In the genomic region with DNA sequence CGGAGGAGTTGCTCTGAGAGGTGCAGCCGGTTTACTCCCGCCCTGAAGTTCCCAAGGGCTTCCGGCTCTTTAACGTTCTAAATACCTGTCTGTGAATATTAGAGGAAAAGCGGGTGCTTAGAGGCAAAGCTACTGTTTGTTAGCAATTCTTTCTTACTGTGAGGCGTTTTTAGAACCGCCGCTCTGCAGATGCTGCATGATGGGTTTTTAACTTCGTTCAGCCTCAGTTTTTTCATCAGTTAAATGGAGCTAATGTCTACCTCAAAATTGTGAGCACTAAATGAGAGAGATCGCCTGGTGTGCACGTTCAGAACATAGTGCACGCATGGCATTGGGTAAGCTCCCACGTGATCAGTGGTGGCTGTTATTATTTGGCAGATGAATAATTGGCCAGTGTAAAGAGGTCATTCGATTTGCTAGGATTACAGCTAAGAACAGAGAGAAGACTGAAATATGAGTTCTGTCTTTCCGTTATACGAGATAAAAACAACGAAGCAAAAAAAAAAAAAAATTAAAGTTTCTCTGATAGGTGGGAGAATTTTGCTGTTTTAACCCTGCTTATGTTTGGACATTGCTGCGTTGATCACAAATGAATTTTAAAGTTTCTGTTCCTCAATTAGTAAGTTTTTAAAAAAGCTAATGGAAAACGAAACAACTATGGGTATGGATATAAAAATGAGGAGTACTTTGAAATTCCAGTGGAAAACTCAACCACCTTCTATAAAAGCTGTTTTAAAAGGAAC, we compare ENCODE assay signal across 1 cellular context.
TF ChIP-seq lines count a peak whose summit lies in the region.

No MANE protein-coding gene starts in this region.

TF ChIP-seq in HepG2, 621 proteins besides CTCF, POLR2A, EP300 and RAD21 (continued from another document):
- TF ChIP-seq, protein P1, sequence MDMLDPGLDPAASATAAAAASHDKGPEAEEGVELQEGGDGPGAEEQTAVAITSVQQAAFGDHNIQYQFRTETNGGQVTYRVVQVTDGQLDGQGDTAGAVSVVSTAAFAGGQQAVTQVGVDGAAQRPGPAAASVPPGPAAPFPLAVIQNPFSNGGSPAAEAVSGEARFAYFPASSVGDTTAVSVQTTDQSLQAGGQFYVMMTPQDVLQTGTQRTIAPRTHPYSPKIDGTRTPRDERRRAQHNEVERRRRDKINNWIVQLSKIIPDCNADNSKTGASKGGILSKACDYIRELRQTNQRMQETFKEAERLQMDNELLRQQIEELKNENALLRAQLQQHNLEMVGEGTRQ (IDR thresholded peaks at IDR 0.05; ENCODE audit: low read depth, low read length): peak; percentile 92
- TF ChIP-seq, protein P1 (CRISPR knock-in tag; IDR thresholded peaks at IDR 0.05; ENCODE audit: borderline replicate concordance): peak; percentile 93
- TF ChIP-seq, protein P2, sequence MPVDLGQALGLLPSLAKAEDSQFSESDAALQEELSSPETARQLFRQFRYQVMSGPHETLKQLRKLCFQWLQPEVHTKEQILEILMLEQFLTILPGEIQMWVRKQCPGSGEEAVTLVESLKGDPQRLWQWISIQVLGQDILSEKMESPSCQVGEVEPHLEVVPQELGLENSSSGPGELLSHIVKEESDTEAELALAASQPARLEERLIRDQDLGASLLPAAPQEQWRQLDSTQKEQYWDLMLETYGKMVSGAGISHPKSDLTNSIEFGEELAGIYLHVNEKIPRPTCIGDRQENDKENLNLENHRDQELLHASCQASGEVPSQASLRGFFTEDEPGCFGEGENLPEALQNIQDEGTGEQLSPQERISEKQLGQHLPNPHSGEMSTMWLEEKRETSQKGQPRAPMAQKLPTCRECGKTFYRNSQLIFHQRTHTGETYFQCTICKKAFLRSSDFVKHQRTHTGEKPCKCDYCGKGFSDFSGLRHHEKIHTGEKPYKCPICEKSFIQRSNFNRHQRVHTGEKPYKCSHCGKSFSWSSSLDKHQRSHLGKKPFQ (CRISPR knock-in tag; IDR thresholded peaks at IDR 0.05; ENCODE audit: insufficient replicate concordance): peak; percentile 71
- TF ChIP-seq, protein P3, sequence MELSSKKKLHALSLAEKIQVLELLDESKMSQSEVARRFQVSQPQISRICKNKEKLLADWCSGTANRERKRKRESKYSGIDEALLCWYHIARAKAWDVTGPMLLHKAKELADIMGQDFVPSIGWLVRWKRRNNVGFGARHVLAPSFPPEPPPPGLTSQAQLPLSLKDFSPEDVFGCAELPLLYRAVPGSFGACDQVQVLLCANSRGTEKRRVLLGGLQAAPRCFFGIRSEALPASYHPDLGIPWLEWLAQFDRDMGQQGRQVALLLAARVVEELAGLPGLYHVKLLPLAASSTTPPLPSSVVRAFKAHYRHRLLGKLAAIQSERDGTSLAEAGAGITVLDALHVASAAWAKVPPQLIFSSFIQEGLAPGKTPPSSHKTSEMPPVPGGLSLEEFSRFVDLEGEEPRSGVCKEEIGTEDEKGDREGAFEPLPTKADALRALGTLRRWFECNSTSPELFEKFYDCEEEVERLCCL (CRISPR knock-in tag; IDR thresholded peaks at IDR 0.05; ENCODE audit: borderline replicate concordance): no peak
- TF ChIP-seq, protein P4, sequence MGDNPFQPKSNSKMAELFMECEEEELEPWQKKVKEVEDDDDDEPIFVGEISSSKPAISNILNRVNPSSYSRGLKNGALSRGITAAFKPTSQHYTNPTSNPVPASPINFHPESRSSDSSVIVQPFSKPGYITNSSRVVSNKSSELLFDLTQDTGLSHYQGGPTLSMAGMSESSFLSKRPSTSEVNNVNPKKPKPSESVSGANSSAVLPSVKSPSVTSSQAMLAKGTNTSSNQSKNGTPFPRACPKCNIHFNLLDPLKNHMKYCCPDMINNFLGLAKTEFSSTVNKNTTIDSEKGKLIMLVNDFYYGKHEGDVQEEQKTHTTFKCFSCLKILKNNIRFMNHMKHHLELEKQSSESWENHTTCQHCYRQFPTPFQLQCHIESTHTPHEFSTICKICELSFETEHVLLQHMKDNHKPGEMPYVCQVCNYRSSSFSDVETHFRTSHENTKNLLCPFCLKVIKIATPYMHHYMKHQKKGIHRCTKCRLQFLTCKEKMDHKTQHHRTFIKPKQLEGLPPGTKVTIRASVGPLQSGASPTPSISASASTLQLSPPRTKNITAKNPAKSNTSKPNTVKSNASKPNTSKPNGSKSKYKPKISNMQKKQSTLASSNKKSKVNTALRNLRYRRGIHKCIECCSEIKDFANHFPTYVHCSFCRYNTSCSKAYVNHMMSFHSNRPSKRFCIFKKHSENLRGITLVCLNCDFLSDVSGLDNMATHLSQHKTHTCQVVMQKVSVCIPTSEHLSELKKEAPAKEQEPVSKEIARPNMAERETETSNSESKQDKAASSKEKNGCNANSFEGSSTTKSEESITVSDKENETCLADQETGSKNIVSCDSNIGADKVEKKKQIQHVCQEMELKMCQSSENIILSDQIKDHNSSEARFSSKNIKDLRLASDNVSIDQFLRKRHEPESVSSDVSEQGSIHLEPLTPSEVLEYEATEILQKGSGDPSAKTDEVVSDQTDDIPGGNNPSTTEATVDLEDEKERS (CRISPR knock-in tag; IDR thresholded peaks at IDR 0.05): no peak
- TF ChIP-seq KDM2A (CRISPR knock-in tag; IDR thresholded peaks at IDR 0.05; ENCODE audit: borderline replicate concordance, low read depth): no peak; the same call in 1 of the 2 replicates
- TF ChIP-seq SMAD3 (CRISPR knock-in tag; IDR thresholded peaks at IDR 0.05): peak; percentile 48; the same call in 1 of the 2 replicates
- TF ChIP-seq, protein P5, sequence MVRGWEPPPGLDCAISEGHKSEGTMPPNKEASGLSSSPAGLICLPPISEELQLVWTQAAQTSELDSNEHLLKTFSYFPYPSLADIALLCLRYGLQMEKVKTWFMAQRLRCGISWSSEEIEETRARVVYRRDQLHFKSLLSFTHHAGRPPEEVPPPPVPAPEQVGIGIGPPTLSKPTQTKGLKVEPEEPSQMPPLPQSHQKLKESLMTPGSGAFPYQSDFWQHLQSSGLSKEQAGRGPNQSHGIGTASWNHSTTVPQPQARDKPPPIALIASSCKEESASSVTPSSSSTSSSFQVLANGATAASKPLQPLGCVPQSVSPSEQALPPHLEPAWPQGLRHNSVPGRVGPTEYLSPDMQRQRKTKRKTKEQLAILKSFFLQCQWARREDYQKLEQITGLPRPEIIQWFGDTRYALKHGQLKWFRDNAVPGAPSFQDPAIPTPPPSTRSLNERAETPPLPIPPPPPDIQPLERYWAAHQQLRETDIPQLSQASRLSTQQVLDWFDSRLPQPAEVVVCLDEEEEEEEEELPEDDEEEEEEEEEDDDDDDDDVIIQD (CRISPR knock-in tag; IDR thresholded peaks at IDR 0.05; ENCODE audit: low read depth): peak; percentile 72
- peak; percentile 52 for TF ChIP-seq ERF (CRISPR knock-in tag; IDR thresholded peaks at IDR 0.05)
- TF ChIP-seq, protein P6, sequence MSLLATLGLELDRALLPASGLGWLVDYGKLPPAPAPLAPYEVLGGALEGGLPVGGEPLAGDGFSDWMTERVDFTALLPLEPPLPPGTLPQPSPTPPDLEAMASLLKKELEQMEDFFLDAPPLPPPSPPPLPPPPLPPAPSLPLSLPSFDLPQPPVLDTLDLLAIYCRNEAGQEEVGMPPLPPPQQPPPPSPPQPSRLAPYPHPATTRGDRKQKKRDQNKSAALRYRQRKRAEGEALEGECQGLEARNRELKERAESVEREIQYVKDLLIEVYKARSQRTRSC (CRISPR knock-in tag; IDR thresholded peaks at IDR 0.05; ENCODE audit: low read depth): no peak
- TF ChIP-seq ZSCAN12 (CRISPR knock-in tag; IDR thresholded peaks at IDR 0.05): no peak
- no peak for TF ChIP-seq ZNF101 (CRISPR knock-in tag; IDR thresholded peaks at IDR 0.05; ENCODE audit: borderline replicate concordance, low read depth)
- no peak for TF ChIP-seq ZFP37 (CRISPR knock-in tag; IDR thresholded peaks at IDR 0.05; ENCODE audit: borderline replicate concordance)
- no peak for TF ChIP-seq ZFP62 (CRISPR knock-in tag; IDR thresholded peaks at IDR 0.05)
- TF ChIP-seq, protein P7, sequence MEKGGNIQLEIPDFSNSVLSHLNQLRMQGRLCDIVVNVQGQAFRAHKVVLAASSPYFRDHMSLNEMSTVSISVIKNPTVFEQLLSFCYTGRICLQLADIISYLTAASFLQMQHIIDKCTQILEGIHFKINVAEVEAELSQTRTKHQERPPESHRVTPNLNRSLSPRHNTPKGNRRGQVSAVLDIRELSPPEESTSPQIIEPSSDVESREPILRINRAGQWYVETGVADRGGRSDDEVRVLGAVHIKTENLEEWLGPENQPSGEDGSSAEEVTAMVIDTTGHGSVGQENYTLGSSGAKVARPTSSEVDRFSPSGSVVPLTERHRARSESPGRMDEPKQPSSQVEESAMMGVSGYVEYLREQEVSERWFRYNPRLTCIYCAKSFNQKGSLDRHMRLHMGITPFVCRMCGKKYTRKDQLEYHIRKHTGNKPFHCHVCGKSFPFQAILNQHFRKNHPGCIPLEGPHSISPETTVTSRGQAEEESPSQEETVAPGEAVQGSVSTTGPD (CRISPR knock-in tag; IDR thresholded peaks at IDR 0.05): peak; percentile 49; the same call in 1 of the 2 replicates
- TF ChIP-seq SUZ12 (IDR thresholded peaks at IDR 0.05; ENCODE audit: low read depth, low read length): no peak
- peak; percentile 90; the same call in 1 of the 2 replicates for TF ChIP-seq SMYD3 (CRISPR knock-in tag; IDR thresholded peaks at IDR 0.05)
- TF ChIP-seq CCAR2 (optimal IDR thresholded peaks at IDR 0.05; ENCODE audit: low read depth, low read length): no peak
- TF ChIP-seq, protein P8, sequence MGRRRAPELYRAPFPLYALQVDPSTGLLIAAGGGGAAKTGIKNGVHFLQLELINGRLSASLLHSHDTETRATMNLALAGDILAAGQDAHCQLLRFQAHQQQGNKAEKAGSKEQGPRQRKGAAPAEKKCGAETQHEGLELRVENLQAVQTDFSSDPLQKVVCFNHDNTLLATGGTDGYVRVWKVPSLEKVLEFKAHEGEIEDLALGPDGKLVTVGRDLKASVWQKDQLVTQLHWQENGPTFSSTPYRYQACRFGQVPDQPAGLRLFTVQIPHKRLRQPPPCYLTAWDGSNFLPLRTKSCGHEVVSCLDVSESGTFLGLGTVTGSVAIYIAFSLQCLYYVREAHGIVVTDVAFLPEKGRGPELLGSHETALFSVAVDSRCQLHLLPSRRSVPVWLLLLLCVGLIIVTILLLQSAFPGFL (CRISPR knock-in tag; IDR thresholded peaks at IDR 0.05): no peak
- peak; percentile 98 for TF ChIP-seq KDM1A (CRISPR knock-in tag; IDR thresholded peaks at IDR 0.05)
- no peak for TF ChIP-seq NFIB (CRISPR knock-in tag; IDR thresholded peaks at IDR 0.05; ENCODE audit: borderline replicate concordance)
- no peak; the same call in none of the 2 replicates for TF ChIP-seq ZNF331 (CRISPR knock-in tag; IDR thresholded peaks at IDR 0.05)
- no peak for TF ChIP-seq SIX1 (CRISPR knock-in tag; IDR thresholded peaks at IDR 0.05; ENCODE audit: borderline replicate concordance)
- TF ChIP-seq ZNF207 (IDR thresholded peaks at IDR 0.05; ENCODE audit: borderline replicate concordance): no peak
- no peak; the same call in 1 of the 2 replicates for TF ChIP-seq RFX3 (CRISPR knock-in tag; IDR thresholded peaks at IDR 0.05)
- no peak for TF ChIP-seq MYNN (CRISPR knock-in tag; IDR thresholded peaks at IDR 0.05; ENCODE audit: low read depth)
- TF ChIP-seq ZNF775 (CRISPR knock-in tag; IDR thresholded peaks at IDR 0.05; ENCODE audit: borderline replicate concordance): peak; percentile 31; the same call in 1 of the 2 replicates
- TF ChIP-seq GZF1 (CRISPR knock-in tag; IDR thresholded peaks at IDR 0.05): no peak
- TF ChIP-seq ZNF792 (CRISPR knock-in tag; IDR thresholded peaks at IDR 0.05): peak; percentile 82
- TF ChIP-seq FOXM1 (CRISPR knock-in tag; IDR thresholded peaks at IDR 0.05): no peak
